In genomic region chr20:44069203-44069931, GRCh38 we compare ENCODE assay signal across 8 cellular contexts.
DNase-seq lines count a peak whose midpoint lies in the region; ATAC-seq and TF ChIP-seq lines count a peak whose summit lies in the region.

No MANE protein-coding gene starts in this region.

- H3K9me3 Mint-ChIP-seq in osteocyte (ENCODE audit: unreplicated experiment), result no peaks in the 10 kb centered on the region

- peaks cover 3% of the 10 kb centered on the region for H3K4me1 ChIP-seq in psoas muscle

- ATAC-seq in GM18517 (IDR thresholded peaks at IDR 0.05; ENCODE audit: unreplicated experiment) (peak; percentile 71), HG03565 (IDR thresholded peaks at IDR 0.05; ENCODE audit: unreplicated experiment) (peak; percentile 33), GM21367 (IDR thresholded peaks at IDR 0.05; ENCODE audit: unreplicated experiment) (no peak), psoas muscle (no peak), GM18868 (IDR thresholded peaks at IDR 0.05; ENCODE audit: unreplicated experiment) (no peak)

- peak; percentile 78 for DNase-seq in activated CD8-positive, alpha-beta memory T cell treated with anti-CD3 and anti-CD28 coated beads, Interleukin-2, amount 50 U/mL, for 48 hours
- peak; percentile 73 for DNase-seq in osteocyte (ENCODE audit: extremely low spot score, unreplicated experiment)
- no peak for DNase-seq in AG08395 (ENCODE audit: low spot score)
- no peak for DNase-seq in psoas muscle

- no peaks in the 10 kb centered on the region for H3K36me3 Mint-ChIP-seq in osteocyte (ENCODE audit: unreplicated experiment)

- H3K36me3 ChIP-seq in psoas muscle (ENCODE audit: insufficient read depth in 1 of 2, low read depth in 1 of 2), result no peaks in the 10 kb centered on the region

- TF ChIP-seq CTCF in osteocyte (IDR thresholded peaks at IDR 0.05), result no peak
- TF ChIP-seq CTCF in psoas muscle (IDR thresholded peaks at IDR 0.05), result no peak

- peaks cover 0 to 5% (median 0%) of the 10 kb centered on the region in 3 donors for H3K27me3 ChIP-seq in psoas muscle (ENCODE audit: insufficient read depth in 3 of 3, low read length in 2 of 3)

- H3K4me3 Mint-ChIP-seq in osteocyte (ENCODE audit: unreplicated experiment), result no peak overlapping the region

- 64 to 80% (median 72%) methylated on average over 26 of the region's 26 CpGs for WGBS in psoas muscle, 3 donors

- peaks cover 1% of the 10 kb centered on the region for H3K4me1 Mint-ChIP-seq in osteocyte (ENCODE audit: unreplicated experiment)

- H3K4me3 ChIP-seq in psoas muscle, result no peak overlapping the region

- peaks cover 12% of the 10 kb centered on the region for H3K27me3 Mint-ChIP-seq in osteocyte (ENCODE audit: unreplicated experiment)

- intact Hi-C loops in psoas muscle (cut with DNase I), result no loop called here

- H3K9me3 ChIP-seq in psoas muscle, result no peaks in the 10 kb centered on the region

- no peak overlapping the region for H3K27ac Mint-ChIP-seq in osteocyte (ENCODE audit: unreplicated experiment)

- no peak overlapping the region for H3K27ac ChIP-seq in psoas muscle

Comparison
In these comparisons a context has a peak if more than half of its experiments do, and no peak if none do; other contexts are left out.
1. ATAC-seq: peak in GM18517 (single experiment) and HG03565 (single experiment); none in GM21367 (single experiment), psoas muscle (0 of 4) and GM18868 (single experiment).
2. DNase-seq: peak in activated CD8-positive, alpha-beta memory T cell treated with anti-CD3 and anti-CD28 coated beads, Interleukin-2, amount 50 U/mL, for 48 hours (single experiment) and osteocyte (single experiment); none in AG08395 (single experiment) and psoas muscle (0 of 2).